Comparison of ENCODE assay signal across 20 cellular contexts in genomic region chr5:150532996-150533395, GRCh38.
"Had no signal": no experiment of that assay in that cellular context is flagged by ENCODE, and none has a peak within 500 bp of the region (broad histone marks: within the 10 kb centered on the region; RNA-seq: fewer than 3 reads in every experiment).

No MANE protein-coding gene starts in this region.

- H3K27me3 Mint-ChIP-seq: activated B cell treated with CpG ODN at 0.5 μM for 24 hours; activated CD8-positive, alpha-beta T cell treated with anti-CD3 and anti-CD28 coated beads for 36 hours; activated naive CD8-positive, alpha-beta T cell; dendritic cell treated with granulocyte-macrophage colony-stimulating factor and Interleukin-4, amounts not matched to agents 40 ng/mL and 50 ng/mL, for 4 days had no signal

- ATAC-seq: activated CD8-positive, alpha-beta T cell treated with anti-CD3 and anti-CD28 coated beads for 36 hours; effector memory CD8-positive, alpha-beta T cell; gastroesophageal sphincter; left lung; pancreas; upper lobe of right lung had no signal

- H3K9me3 ChIP-seq: gastroesophageal sphincter, left lung, pancreas, upper lobe of right lung had no signal

- H3K4me3 Mint-ChIP-seq: activated B cell treated with CpG ODN at 0.5 μM for 24 hours; activated CD8-positive, alpha-beta T cell treated with anti-CD3 and anti-CD28 coated beads for 36 hours; activated naive CD8-positive, alpha-beta T cell; dendritic cell treated with granulocyte-macrophage colony-stimulating factor and Interleukin-4, amounts not matched to agents 40 ng/mL and 50 ng/mL, for 4 days; effector memory CD8-positive, alpha-beta T cell; T-helper 2 cell treated with Interferon-gamma antibody and Interleukin-4, amounts not matched to agents 5 μg/mL and 100 μg/mL, for 36 hours had no signal

- H3K27ac Mint-ChIP-seq: activated B cell treated with CpG ODN at 0.5 μM for 24 hours; activated CD8-positive, alpha-beta T cell treated with anti-CD3 and anti-CD28 coated beads for 36 hours; activated naive CD8-positive, alpha-beta T cell; dendritic cell treated with granulocyte-macrophage colony-stimulating factor and Interleukin-4, amounts not matched to agents 40 ng/mL and 50 ng/mL, for 4 days; effector memory CD8-positive, alpha-beta T cell; T-helper 2 cell treated with Interferon-gamma antibody and Interleukin-4, amounts not matched to agents 5 μg/mL and 100 μg/mL, for 36 hours had no signal

- H3K4me1 ChIP-seq: pancreas, upper lobe of right lung had no signal

- H3K27ac ChIP-seq: brain microvascular endothelial cell, hepatocyte, left lung, pancreas, upper lobe of right lung had no signal

- H3K27me3 ChIP-seq: brain microvascular endothelial cell, gastroesophageal sphincter, hepatocyte, left lung, pancreas, upper lobe of right lung had no signal

- DNase-seq: activated B cell treated with CpG ODN at 0.5 μM for 24 hours; activated CD4-positive, alpha-beta T cell treated with anti-CD3 and anti-CD28 coated beads for 48 hours; activated CD8-positive, alpha-beta memory T cell treated with anti-CD3 and anti-CD28 coated beads, Interleukin-2, amount 50 U/mL, for 4 hours; activated CD8-positive, alpha-beta T cell treated with anti-CD3 and anti-CD28 coated beads for 36 hours; activated gamma-delta T cell treated with Interleukin-2 at 50 U/mL for 16 hours; brain microvascular endothelial cell; effector memory CD8-positive, alpha-beta T cell; islet precursor cell; left lung; mesenchymal stem cell; pancreas; stimulated activated CD4-positive, alpha-beta T cell treated with anti-CD3 and anti-CD28 coated beads, Interleukin-15, amount 100 ng/mL, for 24 hours; stimulated activated CD4-positive, alpha-beta T cell treated with anti-CD3 and anti-CD28 coated beads, Interleukin-4, amount 100 ng/mL, for 24 hours; stimulated activated naive CD4-positive, alpha-beta T cell; upper lobe of right lung had no signal

- H3K4me1 Mint-ChIP-seq: activated B cell treated with CpG ODN at 0.5 μM for 24 hours had no signal

- H3K4me3 ChIP-seq: gastroesophageal sphincter, hepatocyte, left lung, pancreas, upper lobe of right lung had no signal

- H3K9me3 Mint-ChIP-seq: activated CD8-positive, alpha-beta T cell treated with anti-CD3 and anti-CD28 coated beads for 36 hours; dendritic cell treated with granulocyte-macrophage colony-stimulating factor and Interleukin-4, amounts not matched to agents 40 ng/mL and 50 ng/mL, for 4 days; effector memory CD8-positive, alpha-beta T cell; T-helper 2 cell treated with Interferon-gamma antibody and Interleukin-4, amounts not matched to agents 5 μg/mL and 100 μg/mL, for 36 hours had no signal
